In genomic region chrX:34112459-34112858, GRCh38 we compare ENCODE assay signal across 43 cellular contexts. TPM values are rescaled to one million over a fixed set of nuclear protein-coding genes. Genes with fewer than 3 reads are reported as not detected.
"Had no signal": no experiment of that assay in that cellular context is flagged by ENCODE, and none has a peak within 500 bp of the region (broad histone marks: within the 10 kb centered on the region; RNA-seq: fewer than 3 reads in every experiment).

No MANE protein-coding gene starts in this region.

- H3K27me3 ChIP-seq: adrenal gland, ascending aorta, body of pancreas, brain microvascular endothelial cell, breast epithelium, cardiac muscle cell had no signal

- H3K4me1 ChIP-seq: adrenal gland, ascending aorta, body of pancreas, breast epithelium had no signal

- ATAC-seq: activated naive CD4-positive, alpha-beta T cell treated with anti-CD3 and anti-CD28 coated beads, Interleukin-2, amount 50 U/mL, for 72 hours; activated naive CD8-positive, alpha-beta T cell treated with anti-CD3 and anti-CD28 coated beads, Interleukin-2, amount 50 U/mL, for 24 hours; activated T-cell treated with anti-CD3 and anti-CD28 coated beads, Interleukin-2, amount 50 U/mL, for 4 hours; activated T-cell treated with anti-CD3 and anti-CD28 coated beads, Interleukin-2, amount 50 U/mL, for 72 hours; activated T-helper 17 cell treated with anti-CD3 and anti-CD28 coated beads, Interleukin-2, amount 50 U/mL, for 72 hours; body of pancreas had no signal

- H3K27ac ChIP-seq: adrenal gland, ascending aorta, body of pancreas, brain microvascular endothelial cell, breast epithelium, cardiac muscle cell had no signal

- DNase-seq: activated effector memory CD4-positive, alpha-beta T cell treated with anti-CD3 and anti-CD28 coated beads, Interleukin-2, amount 50 U/mL, for 16 hours; activated effector memory CD4-positive, alpha-beta T cell treated with Interleukin-2 at 50 U/mL for 16 hours; activated gamma-delta T cell; activated gamma-delta T cell treated with Interleukin-2 at 50 U/mL for 16 hours; activated naive CD4-positive, alpha-beta T cell; activated naive CD4-positive, alpha-beta T cell treated with anti-CD3 and anti-CD28 coated beads for 36 hours; activated naive CD4-positive, alpha-beta T cell treated with anti-CD3 and anti-CD28 coated beads, Interleukin-2, amount 10 ng/mL, durations not matched to agents 7 days and 5 days; activated naive CD4-positive, alpha-beta T cell treated with anti-CD3 and anti-CD28 coated beads, Interleukin-2, amount 50 U/mL, for 16 hours; activated naive CD4-positive, alpha-beta T cell treated with Interleukin-2 at 50 U/mL for 16 hours; activated naive CD8-positive, alpha-beta T cell treated with anti-CD3 and anti-CD28 coated beads for 36 hours; activated naive CD8-positive, alpha-beta T cell treated with anti-CD3 and anti-CD28 coated beads, Interleukin-2, amount 10 ng/mL, durations not matched to agents 7 days and 5 days; activated naive CD8-positive, alpha-beta T cell treated with anti-CD3 and anti-CD28 coated beads, Interleukin-2, amount 50 U/mL, for 24 hours; activated T-cell treated with anti-CD3 and anti-CD28 coated beads, Interleukin-2, amount 50 U/mL, for 1 hour; activated T-cell treated with anti-CD3 and anti-CD28 coated beads, Interleukin-2, amount 50 U/mL, for 24 hours; activated T-cell treated with anti-CD3 and anti-CD28 coated beads, Interleukin-2, amount 50 U/mL, for 4 hours; activated T-cell treated with anti-CD3 and anti-CD28 coated beads, Interleukin-2, amount 50 U/mL, for 48 hours; activated T-cell treated with anti-CD3 and anti-CD28 coated beads, Interleukin-2, amount 50 U/mL, for 72 hours; adrenal gland; amniotic stem cell; amygdala; anterior cingulate cortex; aorta; body of pancreas; brain microvascular endothelial cell; caudate nucleus; central memory CD4-positive, alpha-beta T cell; cerebellar nuclear complex had no signal

- H3K27me3 Mint-ChIP-seq: activated naive CD4-positive, alpha-beta T cell treated with anti-CD3 and anti-CD28 coated beads, Interleukin-2, amount 10 ng/mL, durations not matched to agents 7 days and 5 days; activated naive CD4-positive, alpha-beta T cell treated with anti-CD3 and anti-CD28 coated beads, Interleukin-2, amount 50 U/mL, for 24 hours; activated naive CD8-positive, alpha-beta T cell; activated naive CD8-positive, alpha-beta T cell treated with anti-CD3 and anti-CD28 coated beads for 36 hours; activated naive CD8-positive, alpha-beta T cell treated with anti-CD3 and anti-CD28 coated beads, Interleukin-2, amount 10 ng/mL, durations not matched to agents 7 days and 5 days; activated naive CD8-positive, alpha-beta T cell treated with anti-CD3 and anti-CD28 coated beads, Interleukin-2, amount 50 U/mL, for 24 hours; activated T-helper 17 cell treated with anti-CD3 and anti-CD28 coated beads, Interleukin-2, amount 50 U/mL, for 72 hours; brain; central memory CD8-positive, alpha-beta T cell had no signal

- FAIRE-seq: bronchial epithelial cell had no signal

- H3K36me3 ChIP-seq: adrenal gland, ascending aorta, brain microvascular endothelial cell, breast epithelium, cardiac muscle cell had no signal

- H3K9me3 ChIP-seq: adrenal gland, ascending aorta, body of pancreas, breast epithelium had no signal

- H3K4me1 Mint-ChIP-seq: activated naive CD4-positive, alpha-beta T cell treated with anti-CD3 and anti-CD28 coated beads, Interleukin-2, amount 10 ng/mL, durations not matched to agents 7 days and 5 days; activated naive CD4-positive, alpha-beta T cell treated with anti-CD3 and anti-CD28 coated beads, Interleukin-2, amount 50 U/mL, for 24 hours; activated naive CD8-positive, alpha-beta T cell treated with anti-CD3 and anti-CD28 coated beads for 36 hours; activated naive CD8-positive, alpha-beta T cell treated with anti-CD3 and anti-CD28 coated beads, Interleukin-2, amount 10 ng/mL, durations not matched to agents 7 days and 5 days; activated naive CD8-positive, alpha-beta T cell treated with anti-CD3 and anti-CD28 coated beads, Interleukin-2, amount 50 U/mL, for 24 hours; activated T-helper 17 cell treated with anti-CD3 and anti-CD28 coated beads, Interleukin-2, amount 50 U/mL, for 72 hours; brain; central memory CD8-positive, alpha-beta T cell had no signal

- H3K4me3 ChIP-seq: adrenal gland, ascending aorta, body of pancreas, breast epithelium, cardiac muscle cell had no signal

- H3K4me3 Mint-ChIP-seq: activated naive CD4-positive, alpha-beta T cell treated with anti-CD3 and anti-CD28 coated beads for 36 hours; activated naive CD4-positive, alpha-beta T cell treated with anti-CD3 and anti-CD28 coated beads, Interleukin-2, amount 10 ng/mL, durations not matched to agents 7 days and 5 days; activated naive CD4-positive, alpha-beta T cell treated with anti-CD3 and anti-CD28 coated beads, Interleukin-2, amount 50 U/mL, for 24 hours; activated naive CD8-positive, alpha-beta T cell; activated naive CD8-positive, alpha-beta T cell treated with anti-CD3 and anti-CD28 coated beads for 36 hours; activated naive CD8-positive, alpha-beta T cell treated with anti-CD3 and anti-CD28 coated beads, Interleukin-2, amount 10 ng/mL, durations not matched to agents 7 days and 5 days; activated naive CD8-positive, alpha-beta T cell treated with anti-CD3 and anti-CD28 coated beads, Interleukin-2, amount 50 U/mL, for 24 hours; activated T-cell treated with anti-CD3 and anti-CD28 coated beads, Interleukin-2, amount 50 U/mL, for 24 hours; activated T-cell treated with anti-CD3 and anti-CD28 coated beads, Interleukin-2, amount 50 U/mL, for 4 hours; activated T-cell treated with anti-CD3 and anti-CD28 coated beads, Interleukin-2, amount 50 U/mL, for 72 hours; activated T-helper 1 cell treated with anti-CD3 and anti-CD28 coated beads, Interleukin-12 subunit alpha, Interleukin-12 subunit beta, Interleukin-2, Interleukin-4 antibody, amounts not matched to agents 30 ng/mL and 10 ng/mL and 1 ng/mL, durations not matched to agents 14 hours and 24 hours and 36 hours; activated T-helper 17 cell treated with anti-CD3 and anti-CD28 coated beads, Interleukin-2, amount 50 U/mL, for 72 hours; brain; central memory CD8-positive, alpha-beta T cell had no signal

- H3K36me3 Mint-ChIP-seq: activated naive CD4-positive, alpha-beta T cell treated with anti-CD3 and anti-CD28 coated beads, Interleukin-2, amount 10 ng/mL, durations not matched to agents 7 days and 5 days; activated naive CD4-positive, alpha-beta T cell treated with anti-CD3 and anti-CD28 coated beads, Interleukin-2, amount 50 U/mL, for 24 hours; activated naive CD4-positive, alpha-beta T cell treated with anti-CD3 and anti-CD28 coated beads, Interleukin-2, amount 50 U/mL, for 72 hours; activated naive CD8-positive, alpha-beta T cell; activated naive CD8-positive, alpha-beta T cell treated with anti-CD3 and anti-CD28 coated beads for 36 hours; activated naive CD8-positive, alpha-beta T cell treated with anti-CD3 and anti-CD28 coated beads, Interleukin-2, amount 10 ng/mL, durations not matched to agents 7 days and 5 days; brain had no signal

- H3K27ac Mint-ChIP-seq: activated naive CD4-positive, alpha-beta T cell treated with anti-CD3 and anti-CD28 coated beads for 36 hours; activated naive CD4-positive, alpha-beta T cell treated with anti-CD3 and anti-CD28 coated beads, Interleukin-2, amount 10 ng/mL, durations not matched to agents 7 days and 5 days; activated naive CD4-positive, alpha-beta T cell treated with anti-CD3 and anti-CD28 coated beads, Interleukin-2, amount 50 U/mL, for 24 hours; activated naive CD4-positive, alpha-beta T cell treated with anti-CD3 and anti-CD28 coated beads, Interleukin-2, amount 50 U/mL, for 72 hours; activated naive CD8-positive, alpha-beta T cell; activated naive CD8-positive, alpha-beta T cell treated with anti-CD3 and anti-CD28 coated beads for 36 hours; activated naive CD8-positive, alpha-beta T cell treated with anti-CD3 and anti-CD28 coated beads, Interleukin-2, amount 10 ng/mL, durations not matched to agents 7 days and 5 days; activated naive CD8-positive, alpha-beta T cell treated with anti-CD3 and anti-CD28 coated beads, Interleukin-2, amount 50 U/mL, for 24 hours; activated T-cell treated with anti-CD3 and anti-CD28 coated beads, Interleukin-2, amount 50 U/mL, for 24 hours; activated T-cell treated with anti-CD3 and anti-CD28 coated beads, Interleukin-2, amount 50 U/mL, for 72 hours; activated T-helper 1 cell treated with anti-CD3 and anti-CD28 coated beads, Interleukin-12 subunit alpha, Interleukin-12 subunit beta, Interleukin-2, Interleukin-4 antibody, amounts not matched to agents 30 ng/mL and 10 ng/mL and 1 ng/mL, durations not matched to agents 14 hours and 24 hours and 36 hours; activated T-helper 17 cell treated with anti-CD3 and anti-CD28 coated beads, Interleukin-2, amount 50 U/mL, for 72 hours; activated T-helper 2 cell treated with anti-CD3 and anti-CD28 coated beads, Interferon-gamma antibody, Interleukin-2, Interleukin-4, amounts not matched to agents 10 μg/mL and 5 μg/mL and 100 μg/mL, durations not matched to agents 14 hours and 24 hours and 36 hours; brain had no signal

- H3K9me3 Mint-ChIP-seq: activated naive CD4-positive, alpha-beta T cell treated with anti-CD3 and anti-CD28 coated beads for 36 hours; activated naive CD4-positive, alpha-beta T cell treated with anti-CD3 and anti-CD28 coated beads, Interleukin-2, amount 10 ng/mL, durations not matched to agents 7 days and 5 days; activated naive CD8-positive, alpha-beta T cell treated with anti-CD3 and anti-CD28 coated beads, Interleukin-2, amount 10 ng/mL, durations not matched to agents 7 days and 5 days; activated naive CD8-positive, alpha-beta T cell treated with anti-CD3 and anti-CD28 coated beads, Interleukin-2, amount 50 U/mL, for 24 hours; activated T-cell treated with anti-CD3 and anti-CD28 coated beads, Interleukin-2, amount 50 U/mL, for 24 hours; activated T-helper 1 cell treated with anti-CD3 and anti-CD28 coated beads, Interleukin-12 subunit alpha, Interleukin-12 subunit beta, Interleukin-2, Interleukin-4 antibody, amounts not matched to agents 30 ng/mL and 10 ng/mL and 1 ng/mL, durations not matched to agents 14 hours and 24 hours and 36 hours; activated T-helper 17 cell treated with anti-CD3 and anti-CD28 coated beads, Interleukin-2, amount 50 U/mL, for 72 hours; activated T-helper 2 cell treated with anti-CD3 and anti-CD28 coated beads, Interferon-gamma antibody, Interleukin-2, Interleukin-4, amounts not matched to agents 10 μg/mL and 5 μg/mL and 100 μg/mL, durations not matched to agents 14 hours and 24 hours and 36 hours; brain; central memory CD8-positive, alpha-beta T cell had no signal

RNA-seq across cellular contexts. Expression of gene FAM47A, which starts 19.7 kb away (rescaled TPM):
- total RNA-seq: activated naive CD4-positive, alpha-beta T cell treated with anti-CD3 and anti-CD28 coated beads for 36 hours; activated naive CD4-positive, alpha-beta T cell treated with anti-CD3 and anti-CD28 coated beads, Interleukin-2, amount 50 U/mL, for 72 hours; activated naive CD8-positive, alpha-beta T cell treated with anti-CD3 and anti-CD28 coated beads for 36 hours; activated naive CD8-positive, alpha-beta T cell treated with anti-CD3 and anti-CD28 coated beads, Interleukin-2, amount 10 ng/mL, durations not matched to agents 7 days and 5 days; activated T-cell treated with anti-CD3 and anti-CD28 coated beads, Interleukin-2, amount 50 U/mL, for 4 hours; activated T-cell treated with anti-CD3 and anti-CD28 coated beads, Interleukin-2, amount 50 U/mL, for 72 hours; activated T-helper 1 cell treated with anti-CD3 and anti-CD28 coated beads, Interleukin-12 subunit alpha, Interleukin-12 subunit beta, Interleukin-2, Interleukin-4 antibody, amounts not matched to agents 30 ng/mL and 10 ng/mL and 1 ng/mL, durations not matched to agents 14 hours and 24 hours and 36 hours; activated T-helper 17 cell treated with anti-CD3 and anti-CD28 coated beads, Interleukin-2, amount 50 U/mL, for 72 hours; activated T-helper 2 cell treated with anti-CD3 and anti-CD28 coated beads, Interferon-gamma antibody, Interleukin-2, Interleukin-4, amounts not matched to agents 10 μg/mL and 5 μg/mL and 100 μg/mL, durations not matched to agents 14 hours and 24 hours and 36 hours; adrenal gland; aorta; ascending aorta; body of pancreas; bronchial epithelial cell; cardiac muscle cell; cardiac septum; cerebellum; chondrocyte had no signal
- polyA plus RNA-seq: adipose tissue, adrenal gland, aorta, cardiac muscle cell had no signal
